In the genomic region with DNA sequence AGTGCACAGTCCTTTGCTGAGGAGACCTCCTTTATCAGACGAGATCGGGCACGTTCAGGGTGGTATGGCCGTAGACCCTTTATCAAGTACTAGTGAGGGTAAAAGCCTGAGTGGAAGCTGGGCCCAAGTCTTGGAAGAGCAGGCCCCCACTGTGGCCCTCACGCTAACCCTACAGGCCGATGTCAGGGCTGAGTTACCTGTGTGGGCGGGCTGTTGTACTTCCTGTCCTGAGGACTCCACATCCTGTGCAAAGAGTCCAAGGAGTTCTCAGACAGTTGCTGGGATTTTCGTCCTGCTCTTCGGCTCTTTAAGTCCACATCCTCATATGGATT, we compare ENCODE assay signal across 2 cellular contexts.
A peak's percentile ranks its signal among the peaks of the same experiment; 100 is the strongest.
TF ChIP-seq lines count a peak whose summit lies in the region.

No MANE protein-coding gene starts in this region.

TF ChIP-seq in HEK293, 187 proteins besides CTCF, POLR2A, EP300 and RAD21:
- TF ChIP-seq, protein P1, sequence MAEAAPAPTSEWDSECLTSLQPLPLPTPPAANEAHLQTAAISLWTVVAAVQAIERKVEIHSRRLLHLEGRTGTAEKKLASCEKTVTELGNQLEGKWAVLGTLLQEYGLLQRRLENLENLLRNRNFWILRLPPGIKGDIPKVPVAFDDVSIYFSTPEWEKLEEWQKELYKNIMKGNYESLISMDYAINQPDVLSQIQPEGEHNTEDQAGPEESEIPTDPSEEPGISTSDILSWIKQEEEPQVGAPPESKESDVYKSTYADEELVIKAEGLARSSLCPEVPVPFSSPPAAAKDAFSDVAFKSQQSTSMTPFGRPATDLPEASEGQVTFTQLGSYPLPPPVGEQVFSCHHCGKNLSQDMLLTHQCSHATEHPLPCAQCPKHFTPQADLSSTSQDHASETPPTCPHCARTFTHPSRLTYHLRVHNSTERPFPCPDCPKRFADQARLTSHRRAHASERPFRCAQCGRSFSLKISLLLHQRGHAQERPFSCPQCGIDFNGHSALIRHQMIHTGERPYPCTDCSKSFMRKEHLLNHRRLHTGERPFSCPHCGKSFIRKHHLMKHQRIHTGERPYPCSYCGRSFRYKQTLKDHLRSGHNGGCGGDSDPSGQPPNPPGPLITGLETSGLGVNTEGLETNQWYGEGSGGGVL (tag by site-specific recombination; IDR thresholded peaks at IDR 0.05), result no peak
- 0 out of 2 replicates have a peak, but pooled peaks have one; percentile 6 for TF ChIP-seq ZFHX2 (tag by site-specific recombination; conservative IDR thresholded peaks at IDR 0.05)

TF ChIP-seq in K562, 482 proteins besides CTCF, POLR2A, EP300 and RAD21:
- no peak for TF ChIP-seq ZNF274 (IDR thresholded peaks at IDR 0.05; ENCODE audit: borderline replicate concordance, low read depth, low read length)
- peak; percentile 73 for TF ChIP-seq EGR1 (conservative IDR thresholded peaks at IDR 0.05)
- TF ChIP-seq, protein P2, sequence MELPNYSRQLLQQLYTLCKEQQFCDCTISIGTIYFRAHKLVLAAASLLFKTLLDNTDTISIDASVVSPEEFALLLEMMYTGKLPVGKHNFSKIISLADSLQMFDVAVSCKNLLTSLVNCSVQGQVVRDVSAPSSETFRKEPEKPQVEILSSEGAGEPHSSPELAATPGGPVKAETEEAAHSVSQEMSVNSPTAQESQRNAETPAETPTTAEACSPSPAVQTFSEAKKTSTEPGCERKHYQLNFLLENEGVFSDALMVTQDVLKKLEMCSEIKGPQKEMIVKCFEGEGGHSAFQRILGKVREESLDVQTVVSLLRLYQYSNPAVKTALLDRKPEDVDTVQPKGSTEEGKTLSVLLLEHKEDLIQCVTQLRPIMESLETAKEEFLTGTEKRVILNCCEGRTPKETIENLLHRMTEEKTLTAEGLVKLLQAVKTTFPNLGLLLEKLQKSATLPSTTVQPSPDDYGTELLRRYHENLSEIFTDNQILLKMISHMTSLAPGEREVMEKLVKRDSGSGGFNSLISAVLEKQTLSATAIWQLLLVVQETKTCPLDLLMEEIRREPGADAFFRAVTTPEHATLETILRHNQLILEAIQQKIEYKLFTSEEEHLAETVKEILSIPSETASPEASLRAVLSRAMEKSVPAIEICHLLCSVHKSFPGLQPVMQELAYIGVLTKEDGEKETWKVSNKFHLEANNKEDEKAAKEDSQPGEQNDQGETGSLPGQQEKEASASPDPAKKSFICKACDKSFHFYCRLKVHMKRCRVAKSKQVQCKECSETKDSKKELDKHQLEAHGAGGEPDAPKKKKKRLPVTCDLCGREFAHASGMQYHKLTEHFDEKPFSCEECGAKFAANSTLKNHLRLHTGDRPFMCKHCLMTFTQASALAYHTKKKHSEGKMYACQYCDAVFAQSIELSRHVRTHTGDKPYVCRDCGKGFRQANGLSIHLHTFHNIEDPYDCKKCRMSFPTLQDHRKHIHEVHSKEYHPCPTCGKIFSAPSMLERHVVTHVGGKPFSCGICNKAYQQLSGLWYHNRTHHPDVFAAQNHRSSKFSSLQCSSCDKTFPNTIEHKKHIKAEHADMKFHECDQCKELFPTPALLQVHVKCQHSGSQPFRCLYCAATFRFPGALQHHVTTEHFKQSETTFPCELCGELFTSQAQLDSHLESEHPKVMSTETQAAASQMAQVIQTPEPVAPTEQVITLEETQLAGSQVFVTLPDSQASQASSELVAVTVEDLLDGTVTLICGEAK (IDR thresholded peaks at IDR 0.05), result 0 out of 2 replicates have a peak, but pooled peaks have one; percentile 21
- TF ChIP-seq, protein P2 (CRISPR knock-in tag; IDR thresholded peaks at IDR 0.05), result no peak
- no peak for TF ChIP-seq PTTG1 (tag; IDR thresholded peaks at IDR 0.05; ENCODE audit: low read depth)
- no peak for TF ChIP-seq MBD2 (IDR thresholded peaks at IDR 0.05; ENCODE audit: borderline replicate concordance, low read depth)
- 0 out of 2 replicates have a peak, but pooled peaks have one; percentile 20 for TF ChIP-seq ETV1 (tag; conservative IDR thresholded peaks at IDR 0.05; ENCODE audit: low read depth)
- TF ChIP-seq RFX7 (CRISPR knock-in tag; IDR thresholded peaks at IDR 0.05), result no peak
- TF ChIP-seq, protein P3, sequence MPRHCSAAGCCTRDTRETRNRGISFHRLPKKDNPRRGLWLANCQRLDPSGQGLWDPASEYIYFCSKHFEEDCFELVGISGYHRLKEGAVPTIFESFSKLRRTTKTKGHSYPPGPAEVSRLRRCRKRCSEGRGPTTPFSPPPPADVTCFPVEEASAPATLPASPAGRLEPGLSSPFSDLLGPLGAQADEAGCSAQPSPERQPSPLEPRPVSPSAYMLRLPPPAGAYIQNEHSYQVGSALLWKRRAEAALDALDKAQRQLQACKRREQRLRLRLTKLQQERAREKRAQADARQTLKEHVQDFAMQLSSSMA (CRISPR knock-in tag; IDR thresholded peaks at IDR 0.05), result no peak
- TF ChIP-seq, protein P4, sequence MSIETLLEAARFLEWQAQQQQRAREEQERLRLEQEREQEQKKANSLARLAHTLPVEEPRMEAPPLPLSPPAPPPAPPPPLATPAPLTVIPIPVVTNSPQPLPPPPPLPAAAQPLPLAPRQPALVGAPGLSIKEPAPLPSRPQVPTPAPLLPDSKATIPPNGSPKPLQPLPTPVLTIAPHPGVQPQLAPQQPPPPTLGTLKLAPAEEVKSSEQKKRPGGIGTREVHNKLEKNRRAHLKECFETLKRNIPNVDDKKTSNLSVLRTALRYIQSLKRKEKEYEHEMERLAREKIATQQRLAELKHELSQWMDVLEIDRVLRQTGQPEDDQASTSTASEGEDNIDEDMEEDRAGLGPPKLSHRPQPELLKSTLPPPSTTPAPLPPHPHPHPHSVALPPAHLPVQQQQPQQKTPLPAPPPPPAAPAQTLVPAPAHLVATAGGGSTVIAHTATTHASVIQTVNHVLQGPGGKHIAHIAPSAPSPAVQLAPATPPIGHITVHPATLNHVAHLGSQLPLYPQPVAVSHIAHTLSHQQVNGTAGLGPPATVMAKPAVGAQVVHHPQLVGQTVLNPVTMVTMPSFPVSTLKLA (conservative IDR thresholded peaks at IDR 0.05), result no peak
- TF ChIP-seq, protein P5, sequence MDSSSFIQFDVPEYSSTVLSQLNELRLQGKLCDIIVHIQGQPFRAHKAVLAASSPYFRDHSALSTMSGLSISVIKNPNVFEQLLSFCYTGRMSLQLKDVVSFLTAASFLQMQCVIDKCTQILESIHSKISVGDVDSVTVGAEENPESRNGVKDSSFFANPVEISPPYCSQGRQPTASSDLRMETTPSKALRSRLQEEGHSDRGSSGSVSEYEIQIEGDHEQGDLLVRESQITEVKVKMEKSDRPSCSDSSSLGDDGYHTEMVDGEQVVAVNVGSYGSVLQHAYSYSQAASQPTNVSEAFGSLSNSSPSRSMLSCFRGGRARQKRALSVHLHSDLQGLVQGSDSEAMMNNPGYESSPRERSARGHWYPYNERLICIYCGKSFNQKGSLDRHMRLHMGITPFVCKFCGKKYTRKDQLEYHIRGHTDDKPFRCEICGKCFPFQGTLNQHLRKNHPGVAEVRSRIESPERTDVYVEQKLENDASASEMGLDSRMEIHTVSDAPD (CRISPR knock-in tag; IDR thresholded peaks at IDR 0.05), result no peak
- TF ChIP-seq DMBX1 (CRISPR knock-in tag; IDR thresholded peaks at IDR 0.05; ENCODE audit: borderline replicate concordance), result peak; percentile 21; the same call in 1 of the 2 replicates
- TF ChIP-seq, protein P6, sequence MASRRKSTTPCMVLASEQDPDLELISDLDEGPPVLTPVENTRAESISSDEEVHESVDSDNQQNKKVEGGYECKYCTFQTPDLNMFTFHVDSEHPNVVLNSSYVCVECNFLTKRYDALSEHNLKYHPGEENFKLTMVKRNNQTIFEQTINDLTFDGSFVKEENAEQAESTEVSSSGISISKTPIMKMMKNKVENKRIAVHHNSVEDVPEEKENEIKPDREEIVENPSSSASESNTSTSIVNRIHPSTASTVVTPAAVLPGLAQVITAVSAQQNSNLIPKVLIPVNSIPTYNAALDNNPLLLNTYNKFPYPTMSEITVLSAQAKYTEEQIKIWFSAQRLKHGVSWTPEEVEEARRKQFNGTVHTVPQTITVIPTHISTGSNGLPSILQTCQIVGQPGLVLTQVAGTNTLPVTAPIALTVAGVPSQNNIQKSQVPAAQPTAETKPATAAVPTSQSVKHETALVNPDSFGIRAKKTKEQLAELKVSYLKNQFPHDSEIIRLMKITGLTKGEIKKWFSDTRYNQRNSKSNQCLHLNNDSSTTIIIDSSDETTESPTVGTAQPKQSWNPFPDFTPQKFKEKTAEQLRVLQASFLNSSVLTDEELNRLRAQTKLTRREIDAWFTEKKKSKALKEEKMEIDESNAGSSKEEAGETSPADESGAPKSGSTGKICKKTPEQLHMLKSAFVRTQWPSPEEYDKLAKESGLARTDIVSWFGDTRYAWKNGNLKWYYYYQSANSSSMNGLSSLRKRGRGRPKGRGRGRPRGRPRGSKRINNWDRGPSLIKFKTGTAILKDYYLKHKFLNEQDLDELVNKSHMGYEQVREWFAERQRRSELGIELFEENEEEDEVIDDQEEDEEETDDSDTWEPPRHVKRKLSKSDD (conservative IDR thresholded peaks at IDR 0.05; ENCODE audit: low read length), result no peak
